Comparison of ENCODE assay signal across 5 cellular contexts in genomic region chr4:71554025-71554424, GRCh38.
"Had no signal": no experiment of that assay in that cellular context is flagged by ENCODE, and none has a peak within 500 bp of the region (broad histone marks: within the 10 kb centered on the region; RNA-seq: fewer than 3 reads in every experiment).

No MANE protein-coding gene starts in this region.

- H3K4me3 Mint-ChIP-seq: HFFc6 had no signal

- DNase-seq: GOT3 had no signal

- H3K9me3 Mint-ChIP-seq: HFFc6 had no signal

- FAIRE-seq: HTR-8/SVneo had no signal

- H3K27ac Mint-ChIP-seq: HFFc6 had no signal

- H3K4me3 ChIP-seq: GM23248, HAP-1 had no signal
